In the genomic region with DNA sequence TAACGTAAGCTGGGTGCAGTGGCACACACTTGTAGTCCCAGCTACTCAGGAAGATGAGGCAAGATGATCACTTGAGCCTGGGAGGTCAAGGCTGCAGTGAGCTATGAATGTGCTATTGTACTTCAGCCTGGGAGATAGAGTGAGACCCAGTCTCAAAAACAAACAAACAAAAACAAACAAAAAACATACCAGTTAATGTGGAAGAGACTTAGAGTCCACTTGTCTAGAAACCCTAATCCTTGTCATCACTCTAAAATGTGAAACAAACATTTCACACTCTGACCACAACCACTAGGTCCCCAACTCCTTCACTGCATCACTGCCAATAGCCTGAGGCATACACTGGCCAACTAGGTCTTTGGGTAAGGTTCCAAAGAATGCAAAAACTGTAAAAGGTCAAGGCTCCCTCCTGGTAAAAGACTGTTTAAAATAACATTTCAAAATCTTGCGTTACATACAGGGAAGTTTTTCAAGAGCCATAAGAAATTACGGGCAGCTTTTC, we compare ENCODE assay signal across 1 cellular context.
A peak's percentile ranks its signal among the peaks of the same experiment; 100 is the strongest.
TF ChIP-seq lines count a peak whose summit lies in the region.

No MANE protein-coding gene starts in this region.

TF ChIP-seq in HEK293, 187 proteins besides CTCF, POLR2A, EP300 and RAD21 (continued from another document):
- TF ChIP-seq ZNF488 (tag by site-specific recombination; IDR thresholded peaks at IDR 0.05), result peak; percentile 50; the same call in 1 of the 2 replicates
- TF ChIP-seq PRDM10 (tag by site-specific recombination; IDR thresholded peaks at IDR 0.05), result peak; percentile 13; the same call in 1 of the 2 replicates
- TF ChIP-seq ZFP37 (tag by site-specific recombination; IDR thresholded peaks at IDR 0.05), result peak; percentile 60; the same call in 1 of the 2 replicates
- no peak for TF ChIP-seq ZNF16 (tag by site-specific recombination; IDR thresholded peaks at IDR 0.05; ENCODE audit: low read depth)
- no peak for TF ChIP-seq ZNF341 (tag by site-specific recombination; IDR thresholded peaks at IDR 0.05; ENCODE audit: low read depth)
- peak; percentile 75 for TF ChIP-seq ZNF843 (tag by site-specific recombination; IDR thresholded peaks at IDR 0.05)
- TF ChIP-seq ZNF335 (tag by site-specific recombination; conservative IDR thresholded peaks at IDR 0.05), result peak; percentile 59
- peak; percentile 78 for TF ChIP-seq WT1 (tag by site-specific recombination; IDR thresholded peaks at IDR 0.05)
- TF ChIP-seq ZNF624 (tag by site-specific recombination; IDR thresholded peaks at IDR 0.05), result no peak
- peak; percentile 46; the same call in 1 of the 2 replicates for TF ChIP-seq ZNF610 (tag by site-specific recombination; IDR thresholded peaks at IDR 0.05; ENCODE audit: borderline replicate concordance)
- TF ChIP-seq FEZF1 (tag by site-specific recombination; IDR thresholded peaks at IDR 0.05), result peak; percentile 98
- peak; percentile 62 for TF ChIP-seq ZFP69B (tag by site-specific recombination; IDR thresholded peaks at IDR 0.05)
- peak; percentile 49; the same call in 1 of the 2 replicates for TF ChIP-seq ZBTB21 (tag by site-specific recombination; IDR thresholded peaks at IDR 0.05)
- TF ChIP-seq, protein P1, sequence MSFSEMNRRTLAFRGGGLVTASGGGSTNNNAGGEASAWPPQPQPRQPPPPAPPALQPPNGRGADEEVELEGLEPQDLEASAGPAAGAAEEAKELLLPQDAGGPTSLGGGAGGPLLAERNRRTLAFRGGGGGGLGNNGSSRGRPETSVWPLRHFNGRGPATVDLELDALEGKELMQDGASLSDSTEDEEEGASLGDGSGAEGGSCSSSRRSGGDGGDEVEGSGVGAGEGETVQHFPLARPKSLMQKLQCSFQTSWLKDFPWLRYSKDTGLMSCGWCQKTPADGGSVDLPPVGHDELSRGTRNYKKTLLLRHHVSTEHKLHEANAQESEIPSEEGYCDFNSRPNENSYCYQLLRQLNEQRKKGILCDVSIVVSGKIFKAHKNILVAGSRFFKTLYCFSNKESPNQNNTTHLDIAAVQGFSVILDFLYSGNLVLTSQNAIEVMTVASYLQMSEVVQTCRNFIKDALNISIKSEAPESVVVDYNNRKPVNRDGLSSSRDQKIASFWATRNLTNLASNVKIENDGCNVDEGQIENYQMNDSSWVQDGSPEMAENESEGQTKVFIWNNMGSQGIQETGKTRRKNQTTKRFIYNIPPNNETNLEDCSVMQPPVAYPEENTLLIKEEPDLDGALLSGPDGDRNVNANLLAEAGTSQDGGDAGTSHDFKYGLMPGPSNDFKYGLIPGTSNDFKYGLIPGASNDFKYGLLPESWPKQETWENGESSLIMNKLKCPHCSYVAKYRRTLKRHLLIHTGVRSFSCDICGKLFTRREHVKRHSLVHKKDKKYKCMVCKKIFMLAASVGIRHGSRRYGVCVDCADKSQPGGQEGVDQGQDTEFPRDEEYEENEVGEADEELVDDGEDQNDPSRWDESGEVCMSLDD (tag by site-specific recombination; IDR thresholded peaks at IDR 0.05), result 0 out of 2 replicates have a peak, but pooled peaks have one; percentile 13
- TF ChIP-seq, protein P2, sequence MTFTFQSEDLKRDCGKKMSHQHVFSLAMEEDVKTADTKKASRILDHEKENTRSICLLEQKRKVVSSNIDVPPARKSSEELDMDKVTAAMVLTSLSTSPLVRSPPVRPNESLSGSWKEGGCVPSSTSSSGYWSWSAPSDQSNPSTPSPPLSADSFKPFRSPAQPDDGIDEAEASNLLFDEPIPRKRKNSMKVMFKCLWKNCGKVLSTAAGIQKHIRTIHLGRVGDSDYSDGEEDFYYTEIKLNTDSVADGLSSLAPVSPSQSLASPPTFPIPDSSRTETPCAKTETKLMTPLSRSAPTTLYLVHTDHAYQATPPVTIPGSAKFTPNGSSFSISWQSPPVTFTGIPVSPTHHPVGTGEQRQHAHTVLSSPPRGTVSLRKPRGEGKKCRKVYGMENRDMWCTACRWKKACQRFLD (tag by site-specific recombination; IDR thresholded peaks at IDR 0.05), result no peak
- TF ChIP-seq ZNF416 (tag by site-specific recombination; IDR thresholded peaks at IDR 0.05), result 0 out of 2 replicates have a peak, but pooled peaks have one; percentile 12
- no peak for TF ChIP-seq TSHZ1 (tag by site-specific recombination; IDR thresholded peaks at IDR 0.05; ENCODE audit: borderline replicate concordance)
- TF ChIP-seq ZNF24 (tag by site-specific recombination; IDR thresholded peaks at IDR 0.05), result peak; percentile 93
- no peak for TF ChIP-seq REPIN1 (tag by site-specific recombination; IDR thresholded peaks at IDR 0.05; ENCODE audit: low read depth)
- TF ChIP-seq ZSCAN30 (tag by site-specific recombination; IDR thresholded peaks at IDR 0.05), result no peak
